Comparison of ENCODE assay signal across 12 cellular contexts in genomic region chr7:47535033-47535703, GRCh38.
DNase-seq lines count a peak whose midpoint lies in the region; ATAC-seq and TF ChIP-seq lines count a peak whose summit lies in the region.
"Had no signal": no experiment of that assay in that cellular context is flagged by ENCODE, and none has a peak within 500 bp of the region (broad histone marks: within the 10 kb centered on the region; RNA-seq: fewer than 3 reads in every experiment).

No MANE protein-coding gene starts in this region.

- peak; percentile 36 for DNase-seq in Ammon's horn (ENCODE audit: low spot score)
- DNase-seq in NCI-H2107 (lab: John Stamatoyannopoulos, UW) = peak; percentile 8
- no peak for DNase-seq in nephron progenitor cell
- no peak for DNase-seq in GM19240 (ENCODE audit: insufficient read length, low spot score)
- DNase-seq: activated CD4-positive, alpha-beta T cell treated with anti-CD3 and anti-CD28 coated beads, Interleukin-2, amount 50 U/mL, for 1 hour; stimulated activated naive CD8-positive, alpha-beta T cell treated with anti-CD3 and anti-CD28 coated beads, Interleukin-15, Interleukin-2, amounts not matched to agents 100 U/mL and 50 U/mL, for 24 hours had no signal

- no peak overlapping the region for H3K9ac ChIP-seq in duodenal mucosa (ENCODE audit: low read depth in 1 of 2, low read length in 2 of 2)
- H3K9ac ChIP-seq: BLaER1 had no signal

- H3K27ac ChIP-seq in duodenal mucosa (ENCODE audit: low read depth, low read length) = no peak overlapping the region
- H3K27ac ChIP-seq: BLaER1 had no signal

- no peaks in the 10 kb centered on the region for H3K9me3 ChIP-seq in duodenal mucosa (ENCODE audit: control insufficient read depth in 1 of 2, low read length in 2 of 2)
- H3K9me3 ChIP-seq: esophagus muscularis mucosa had no signal

- peaks cover 6% of the 10 kb centered on the region for H3K27me3 Mint-ChIP-seq in nephron progenitor cell (ENCODE audit: low read depth, poor library complexity)

- H3K36me3 ChIP-seq in duodenal mucosa (ENCODE audit: control insufficient read depth in 1 of 2, insufficient read depth in 2 of 2, low read length in 2 of 2) = no peaks in the 10 kb centered on the region
- H3K36me3 ChIP-seq: esophagus muscularis mucosa had no signal

- peaks cover 58% of the 10 kb centered on the region for H3K4me1 Mint-ChIP-seq in nephron progenitor cell

- peaks cover 20% of the 10 kb centered on the region for H3K36me3 Mint-ChIP-seq in nephron progenitor cell (ENCODE audit: low read depth)

- peak overlapping the region; percentile 79 for H3K4me3 ChIP-seq in duodenal mucosa (ENCODE audit: low read depth in 1 of 2, low read length in 2 of 2)
- H3K4me3 ChIP-seq: BLaER1, esophagus muscularis mucosa had no signal

- no peak for TF ChIP-seq CTCF in nephron progenitor cell (IDR thresholded peaks at IDR 0.05)

- peaks cover 47% of the 10 kb centered on the region in 2 donors for H3K4me1 ChIP-seq in duodenal mucosa (ENCODE audit: control insufficient read depth in 1 of 2, insufficient read depth in 2 of 2, low read length in 2 of 2)

- H3K9me3 Mint-ChIP-seq in nephron progenitor cell = peaks cover 16% of the 10 kb centered on the region

- peak overlapping the region; percentile 88 for H3K4me3 Mint-ChIP-seq in nephron progenitor cell

- no peak overlapping the region for H3K27ac Mint-ChIP-seq in nephron progenitor cell

- ATAC-seq in GM21515 (IDR thresholded peaks at IDR 0.05; ENCODE audit: unreplicated experiment) = no peak
- ATAC-seq in HG02970 (IDR thresholded peaks at IDR 0.05; ENCODE audit: low FRiP score, unreplicated experiment) = no peak
- ATAC-seq in GM18867 (IDR thresholded peaks at IDR 0.05; ENCODE audit: unreplicated experiment) = no peak
- ATAC-seq: stimulated activated naive CD8-positive, alpha-beta T cell treated with anti-CD3 and anti-CD28 coated beads, Interleukin-15, Interleukin-2, amounts not matched to agents 100 U/mL and 50 U/mL, for 24 hours had no signal

- H3K27me3 ChIP-seq in duodenal mucosa (ENCODE audit: control insufficient read depth in 1 of 2, insufficient read depth in 2 of 2, low read length in 2 of 2) = no peaks in the 10 kb centered on the region

Comparison
In these comparisons a context has a peak if more than half of its experiments do, and no peak if none do; other contexts are left out.
1. DNase-seq: peak in Ammon's horn (single experiment) and NCI-H2107 (single experiment); none in nephron progenitor cell (single experiment) and GM19240 (single experiment).